ENCODE assay signal across 9 cellular contexts in genomic region chr6:17565399-17565798, GRCh38. TPM values are rescaled to one million over a fixed set of nuclear protein-coding genes. Genes with fewer than 3 reads are reported as not detected.
DNase-seq lines count a peak whose midpoint lies in the region; ATAC-seq and TF ChIP-seq lines count a peak whose summit lies in the region.
"Had no signal": no experiment of that assay in that cellular context is flagged by ENCODE, and none has a peak within 500 bp of the region (broad histone marks: within the 10 kb centered on the region; RNA-seq: fewer than 3 reads in every experiment).

No MANE protein-coding gene starts in this region.

- H3K4me3 Mint-ChIP-seq in GM23338 (no peak overlapping the region), neural progenitor cell (no peak overlapping the region)
- H3K4me3 Mint-ChIP-seq: CD8-positive, alpha-beta memory T cell had no signal

- H3K9me3 Mint-ChIP-seq in GM23338 (peaks cover 79% of the 10 kb centered on the region), neural progenitor cell (peaks cover 32% of the 10 kb centered on the region)

- H3K9me2 ChIP-seq in GM23338 (ENCODE audit: insufficient read depth) = 0 out of 2 replicates have a peak, but pooled peaks cover 5% of the 10 kb centered on the region

- intact Hi-C loops in ascending aorta (cut with DNase I) = no loop called here

- no peaks in the 10 kb centered on the region for H3K27me3 ChIP-seq in GM23338 (ENCODE audit: insufficient read depth)
- no peaks in the 10 kb centered on the region for H3K27me3 ChIP-seq in neural progenitor cell
- no peaks in the 10 kb centered on the region for H3K27me3 ChIP-seq in ascending aorta

- H3F3A ChIP-seq in GM23338 (replicated peaks; ENCODE audit: low read depth) = no peaks in the 10 kb centered on the region
- no peaks in the 10 kb centered on the region for H3F3A ChIP-seq in neural progenitor cell (ENCODE audit: low read depth)

- TF ChIP-seq CTCF in C4-2B (conservative IDR thresholded peaks at IDR 0.05) (no peak), GM23338 (conservative IDR thresholded peaks at IDR 0.05; ENCODE audit: low read depth in 2 of 2) (no peak), neural progenitor cell (IDR thresholded peaks at IDR 0.05) (no peak), ascending aorta (IDR thresholded peaks at IDR 0.05) (no peak)

- H3K9ac ChIP-seq in neural progenitor cell = no peak overlapping the region

- H3K36me3 ChIP-seq in GM23338 (ENCODE audit: insufficient read depth) (peaks cover 28% of the 10 kb centered on the region), neural progenitor cell (no peaks in the 10 kb centered on the region), ascending aorta (no peaks in the 10 kb centered on the region)

- H3K9me3 ChIP-seq in neural progenitor cell (ENCODE audit: low read depth) = peaks cover 35% of the 10 kb centered on the region
- H3K9me3 ChIP-seq in ascending aorta = no peaks in the 10 kb centered on the region

- peaks cover 38% of the 10 kb centered on the region for H3K36me3 Mint-ChIP-seq in GM23338 (ENCODE audit: low read depth)
- H3K36me3 Mint-ChIP-seq in neural progenitor cell = peaks cover 2% of the 10 kb centered on the region

- H3K27ac ChIP-seq in C4-2B = peak overlapping the region; percentile 50
- no peak overlapping the region for H3K27ac ChIP-seq in GM23338 (ENCODE audit: low read depth)
- H3K27ac ChIP-seq in neural progenitor cell = no peak overlapping the region
- H3K27ac ChIP-seq in ascending aorta = no peak overlapping the region

- H4K20me1 ChIP-seq in GM23338 (replicated peaks; ENCODE audit: insufficient read depth) (no peaks in the 10 kb centered on the region), neural progenitor cell (ENCODE audit: low read depth) (no peaks in the 10 kb centered on the region)

- DNase-seq in GM23338 (ENCODE audit: low spot score) (peak; percentile 11), NCI-H69 (lab: John Stamatoyannopoulos, UW) (peak; percentile 7), neural progenitor cell (ENCODE audit: low spot score) (peak; percentile 9), ascending aorta (ENCODE audit: low spot score in 2 of 2) (no peak)
- DNase-seq: CD8-positive, alpha-beta memory T cell; DND-41; GF-D8 had no signal

- H3K4me1 Mint-ChIP-seq in GM23338 (no peaks in the 10 kb centered on the region), neural progenitor cell (no peaks in the 10 kb centered on the region)
- H3K4me1 Mint-ChIP-seq: CD8-positive, alpha-beta memory T cell had no signal

- H3K27me3 Mint-ChIP-seq in GM23338 (ENCODE audit: insufficient read depth, low read depth, poor library complexity) (peaks cover 2% of the 10 kb centered on the region), neural progenitor cell (ENCODE audit: insufficient read depth, low read depth) (peaks cover 4% of the 10 kb centered on the region)

- no peak for ATAC-seq in GM23338
- ATAC-seq in HG02970 (IDR thresholded peaks at IDR 0.05; ENCODE audit: low FRiP score, unreplicated experiment) = no peak

- H3K27ac Mint-ChIP-seq in GM23338 = no peak overlapping the region
- no peak overlapping the region for H3K27ac Mint-ChIP-seq in neural progenitor cell
- H3K27ac Mint-ChIP-seq: CD8-positive, alpha-beta memory T cell had no signal

- H3K79me2 ChIP-seq in GM23338 (replicated peaks; ENCODE audit: insufficient read depth) (no peaks in the 10 kb centered on the region), neural progenitor cell (ENCODE audit: low read depth) (no peaks in the 10 kb centered on the region)

- H3K4me1 ChIP-seq in GM23338 (ENCODE audit: insufficient read depth) (no peaks in the 10 kb centered on the region), neural progenitor cell (no peaks in the 10 kb centered on the region), ascending aorta (no peaks in the 10 kb centered on the region)

- H3K4me3 ChIP-seq in GM23338 (no peak overlapping the region), neural progenitor cell (no peak overlapping the region), ascending aorta (no peak overlapping the region)

- no peak overlapping the region for H2AFZ ChIP-seq in GM23338
- H2AFZ ChIP-seq in neural progenitor cell (replicated peaks) = no peak overlapping the region

- H3K4me2 ChIP-seq in GM23338 (no peak overlapping the region), neural progenitor cell (no peak overlapping the region)

TF ChIP-seq in GM23338, 12 proteins besides CTCF, POLR2A, EP300 and RAD21 (continues in another document):
- TF ChIP-seq ZNF114 (CRISPR knock-in tag; IDR thresholded peaks at IDR 0.05) (no peak), EZH2phosphoT487 (IDR thresholded peaks at IDR 0.05; ENCODE audit: unreplicated experiment) (no peak), STAT1 (IDR thresholded peaks at IDR 0.05; ENCODE audit: unreplicated experiment) (no peak), ZNF331 (CRISPR knock-in tag; IDR thresholded peaks at IDR 0.05; ENCODE audit: low read depth) (no peak), NANOG (IDR thresholded peaks at IDR 0.05; ENCODE audit: borderline replicate concordance) (no peak), ZNF462 (CRISPR knock-in tag; IDR thresholded peaks at IDR 0.05) (no peak), POLR2AphosphoS5 (IDR thresholded peaks at IDR 0.05; ENCODE audit: low read depth) (no peak)

RNA-seq across cellular contexts. Expression of gene FAM8A1, which starts 34.7 kb away (rescaled TPM):
- total RNA-seq in GM23338 (2014; rRNA removed; shearing (Covaris generic)) = 12.1 and 15.6 TPM in 2 replicates
- polyA plus RNA-seq in GM23338 (2016; fragmentation: Nextera tagmentation; extraction: Ambion mirVana) = 3.7 and 4.0 TPM in 2 replicates
- total RNA-seq in neural progenitor cell (ENCODE audit: low replicate concordance) = 18.0 and 22.9 TPM in 2 replicates
- 31.5 TPM for total RNA-seq in ascending aorta

Comparison
In these comparisons a context has a peak if more than half of its experiments do, and no peak if none do; other contexts are left out.
1. DNase-seq: peak in GM23338 (single experiment), NCI-H69 (single experiment) and neural progenitor cell (single experiment); none in ascending aorta (0 of 2).